Comparison of ENCODE assay signal across 7 cellular contexts in the genomic region with DNA sequence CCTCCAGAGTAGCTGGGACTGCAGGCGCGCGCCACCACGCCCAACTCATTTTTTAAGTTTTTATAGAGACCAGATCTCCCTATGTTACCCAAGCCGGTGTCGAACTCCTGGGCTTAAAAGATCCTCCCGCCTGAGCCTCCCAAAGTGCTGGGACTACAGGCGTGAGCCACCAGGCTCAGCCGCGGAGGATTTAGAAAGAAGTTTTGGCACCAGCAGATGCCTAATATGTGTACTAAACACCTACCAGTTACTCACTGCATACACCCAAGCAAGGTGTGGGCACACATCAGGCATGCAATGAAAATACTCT. TPM values are rescaled to one million over a fixed set of nuclear protein-coding genes. Genes with fewer than 3 reads are reported as not detected.
DNase-seq lines count a peak whose midpoint lies in the region; ATAC-seq lines count a peak whose summit lies in the region.

No MANE protein-coding gene starts in this region.

- peaks cover 8% of the 10 kb centered on the region for H3K36me3 Mint-ChIP-seq in activated T-helper 2 cell treated with anti-CD3 and anti-CD28 coated beads, Interferon-gamma antibody, Interleukin-2, Interleukin-4, amounts not matched to agents 10 μg/mL and 5 μg/mL and 100 μg/mL, durations not matched to agents 14 hours and 24 hours and 36 hours (ENCODE audit: low read depth)

- no peaks in the 10 kb centered on the region for H3K9me3 ChIP-seq in iPS-20b (ENCODE audit: insufficient read depth, low read depth, low read length)

- intact Hi-C loops in activated T-helper 2 cell treated with anti-CD3 and anti-CD28 coated beads, Interferon-gamma antibody, Interleukin-2, Interleukin-4, amounts not matched to agents 10 μg/mL and 5 μg/mL and 100 μg/mL, durations not matched to agents 14 hours and 24 hours and 36 hours (cut with micrococcal nuclease) = loop anchor here (1.0 to 5.0 kb wide), 4 partner anchors 109 to 838 kb away; partner anchors contain the start of genes ZNF345, ZNF383, ZNF566 and ZNF850

- H3K27ac ChIP-seq in iPS-20b (ENCODE audit: low read length) = no peak overlapping the region

- H3K27me3 Mint-ChIP-seq in activated T-helper 2 cell treated with anti-CD3 and anti-CD28 coated beads, Interferon-gamma antibody, Interleukin-2, Interleukin-4, amounts not matched to agents 10 μg/mL and 5 μg/mL and 100 μg/mL, durations not matched to agents 14 hours and 24 hours and 36 hours (ENCODE audit: low read depth) = no peaks in the 10 kb centered on the region
- H3K27me3 Mint-ChIP-seq in stimulated activated naive CD8-positive, alpha-beta T cell treated with anti-CD3 and anti-CD28 coated beads, Interleukin-15, amount 100 ng/mL, for 72 hours = no peaks in the 10 kb centered on the region

- H3K27me3 ChIP-seq in iPS-20b (ENCODE audit: insufficient read depth, low read length) = no peaks in the 10 kb centered on the region

- DNase-seq in activated T-helper 2 cell treated with anti-CD3 and anti-CD28 coated beads, Interferon-gamma antibody, Interleukin-2, Interleukin-4, amounts not matched to agents 10 μg/mL and 5 μg/mL and 100 μg/mL, durations not matched to agents 14 hours and 24 hours and 36 hours (ENCODE audit: low spot score) = no peak
- no peak for DNase-seq in stimulated activated naive CD8-positive, alpha-beta T cell treated with anti-CD3 and anti-CD28 coated beads, Interleukin-15, amount 100 ng/mL, for 72 hours
- DNase-seq in NK-92 (lab: John Stamatoyannopoulos, UW; ENCODE audit: unreplicated experiment) (no peak), DMS153 (lab: John Stamatoyannopoulos, UW) (no peak), SKM-1 (lab: John Stamatoyannopoulos, UW; ENCODE audit: unreplicated experiment) (no peak)

- H3K36me3 ChIP-seq in iPS-20b (ENCODE audit: insufficient read depth, low read depth, low read length) = no peaks in the 10 kb centered on the region

- H3K4me3 ChIP-seq in iPS-20b (ENCODE audit: low read length) = peak overlapping the region; percentile 93

- ATAC-seq in HG02798 (IDR thresholded peaks at IDR 0.05; ENCODE audit: poor library complexity, unreplicated experiment) = peak; percentile 4
- no peak for ATAC-seq in stimulated activated naive CD8-positive, alpha-beta T cell treated with anti-CD3 and anti-CD28 coated beads, Interleukin-15, amount 100 ng/mL, for 72 hours

- no peak overlapping the region for H3K27ac Mint-ChIP-seq in activated T-helper 2 cell treated with anti-CD3 and anti-CD28 coated beads, Interferon-gamma antibody, Interleukin-2, Interleukin-4, amounts not matched to agents 10 μg/mL and 5 μg/mL and 100 μg/mL, durations not matched to agents 14 hours and 24 hours and 36 hours
- H3K27ac Mint-ChIP-seq in stimulated activated naive CD8-positive, alpha-beta T cell treated with anti-CD3 and anti-CD28 coated beads, Interleukin-15, amount 100 ng/mL, for 72 hours = peak overlapping the region in 1 of 2 donors; percentile 100

- H3K9me3 Mint-ChIP-seq in activated T-helper 2 cell treated with anti-CD3 and anti-CD28 coated beads, Interferon-gamma antibody, Interleukin-2, Interleukin-4, amounts not matched to agents 10 μg/mL and 5 μg/mL and 100 μg/mL, durations not matched to agents 14 hours and 24 hours and 36 hours = peaks cover 28% of the 10 kb centered on the region
- peaks cover 5 to 10% of the 10 kb centered on the region in 2 donors for H3K9me3 Mint-ChIP-seq in stimulated activated naive CD8-positive, alpha-beta T cell treated with anti-CD3 and anti-CD28 coated beads, Interleukin-15, amount 100 ng/mL, for 72 hours

- peak overlapping the region; percentile 84; the same call in 1 of the 2 replicates for H3K9ac ChIP-seq in iPS-20b (ENCODE audit: low read depth, low read length)

- H3K4me3 Mint-ChIP-seq in activated T-helper 2 cell treated with anti-CD3 and anti-CD28 coated beads, Interferon-gamma antibody, Interleukin-2, Interleukin-4, amounts not matched to agents 10 μg/mL and 5 μg/mL and 100 μg/mL, durations not matched to agents 14 hours and 24 hours and 36 hours (ENCODE audit: low read depth) = peak overlapping the region; percentile 42
- peak overlapping the region; percentile 97 to 98 for H3K4me3 Mint-ChIP-seq in stimulated activated naive CD8-positive, alpha-beta T cell treated with anti-CD3 and anti-CD28 coated beads, Interleukin-15, amount 100 ng/mL, for 72 hours

- H3K4me1 ChIP-seq in iPS-20b (ENCODE audit: insufficient read depth, low read length) = 0 out of 2 replicates have a peak, but pooled peaks cover 3% of the 10 kb centered on the region

- peaks cover 12% of the 10 kb centered on the region for H3K4me1 Mint-ChIP-seq in activated T-helper 2 cell treated with anti-CD3 and anti-CD28 coated beads, Interferon-gamma antibody, Interleukin-2, Interleukin-4, amounts not matched to agents 10 μg/mL and 5 μg/mL and 100 μg/mL, durations not matched to agents 14 hours and 24 hours and 36 hours (ENCODE audit: low read depth)
- H3K4me1 Mint-ChIP-seq in stimulated activated naive CD8-positive, alpha-beta T cell treated with anti-CD3 and anti-CD28 coated beads, Interleukin-15, amount 100 ng/mL, for 72 hours = peaks cover 22% of the 10 kb centered on the region

RNA-seq across cellular contexts. Expression of gene ZFP14, which starts 0.5 kb away (rescaled TPM):
- 2.0 and 2.4 TPM in 2 replicates for total RNA-seq in activated T-helper 2 cell treated with anti-CD3 and anti-CD28 coated beads, Interferon-gamma antibody, Interleukin-2, Interleukin-4, amounts not matched to agents 10 μg/mL and 5 μg/mL and 100 μg/mL, durations not matched to agents 14 hours and 24 hours and 36 hours

RNA-seq across cellular contexts. Expression of gene ZFP82, which starts 39.0 kb away (rescaled TPM):
- 5.1 and 5.8 TPM in 2 replicates for total RNA-seq in activated T-helper 2 cell treated with anti-CD3 and anti-CD28 coated beads, Interferon-gamma antibody, Interleukin-2, Interleukin-4, amounts not matched to agents 10 μg/mL and 5 μg/mL and 100 μg/mL, durations not matched to agents 14 hours and 24 hours and 36 hours
